Comparison of ENCODE assay signal across 19 cellular contexts in genomic region chr7:157552295-157552993, GRCh38.
"Had no signal": no experiment of that assay in that cellular context is flagged by ENCODE, and none has a peak within 500 bp of the region (broad histone marks: within the 10 kb centered on the region; RNA-seq: fewer than 3 reads in every experiment).

No MANE protein-coding gene starts in this region.

- H3K27me3 ChIP-seq: ovary, right lobe of liver had no signal

- H3K36me3 ChIP-seq: ovary, right lobe of liver, thoracic aorta had no signal

- H3K9me3 Mint-ChIP-seq: immature natural killer cell; mesothelial cell of epicardium; nephron progenitor cell; stimulated activated memory B cell treated with anti-CD40 and anti-IgM and Interleukin-4, amounts not matched to agents 10 μg/mL and 1 μg/mL and 100 μg/mL, for 72 hours had no signal

- H3K27ac ChIP-seq: ovary, right lobe of liver, thoracic aorta had no signal

- H3K27me3 Mint-ChIP-seq: brain; stimulated activated memory B cell treated with anti-CD40 and anti-IgM and Interleukin-4, amounts not matched to agents 10 μg/mL and 1 μg/mL and 100 μg/mL, for 72 hours had no signal

- H3K27ac Mint-ChIP-seq: mesothelial cell of epicardium; nephron progenitor cell; stimulated activated memory B cell treated with anti-CD40 and anti-IgM and Interleukin-4, amounts not matched to agents 10 μg/mL and 1 μg/mL and 100 μg/mL, for 72 hours had no signal

- H3K9me3 ChIP-seq: ovary, right lobe of liver, thoracic aorta had no signal

- ATAC-seq: activated CD8-positive, alpha-beta T cell treated with anti-CD3 and anti-CD28 coated beads, Interleukin-2, amount 10 ng/mL, durations not matched to agents 7 days and 5 days; esophagus mucosa; right lobe of liver; stimulated activated memory B cell treated with anti-CD40 and anti-IgM and Interleukin-4, amounts not matched to agents 10 μg/mL and 1 μg/mL and 100 μg/mL, for 72 hours had no signal

- H3K4me3 Mint-ChIP-seq: brain; immature natural killer cell; mesothelial cell of epicardium; nephron progenitor cell; stimulated activated memory B cell treated with anti-CD40 and anti-IgM and Interleukin-4, amounts not matched to agents 10 μg/mL and 1 μg/mL and 100 μg/mL, for 72 hours had no signal

- H3K36me3 Mint-ChIP-seq: mesothelial cell of epicardium had no signal

- H3K4me1 Mint-ChIP-seq: mesothelial cell of epicardium; stimulated activated memory B cell treated with anti-CD40 and anti-IgM and Interleukin-4, amounts not matched to agents 10 μg/mL and 1 μg/mL and 100 μg/mL, for 72 hours had no signal

- H3K4me3 ChIP-seq: lung, ovary, right lobe of liver, smooth muscle cell, thoracic aorta had no signal

- H3K4me1 ChIP-seq: right lobe of liver had no signal

- DNase-seq: activated CD4-positive, alpha-beta T cell treated with anti-CD3 and anti-CD28 coated beads for 48 hours; activated CD8-positive, alpha-beta memory T cell treated with anti-CD3 and anti-CD28 coated beads, Interleukin-2, amount 50 U/mL, for 48 hours; activated CD8-positive, alpha-beta T cell treated with anti-CD3 and anti-CD28 coated beads, Interleukin-2, amount 10 ng/mL, durations not matched to agents 7 days and 5 days; anterior cingulate cortex; central memory CD4-positive, alpha-beta T cell; cortex of kidney; immature natural killer cell; nephron progenitor cell; stimulated activated CD4-positive, alpha-beta T cell treated with anti-CD3 and anti-CD28 coated beads, Interleukin-4, amount 100 ng/mL, for 24 hours; SW 1271 had no signal
